1 cellular context compared by ENCODE assay signal in the genomic region with DNA sequence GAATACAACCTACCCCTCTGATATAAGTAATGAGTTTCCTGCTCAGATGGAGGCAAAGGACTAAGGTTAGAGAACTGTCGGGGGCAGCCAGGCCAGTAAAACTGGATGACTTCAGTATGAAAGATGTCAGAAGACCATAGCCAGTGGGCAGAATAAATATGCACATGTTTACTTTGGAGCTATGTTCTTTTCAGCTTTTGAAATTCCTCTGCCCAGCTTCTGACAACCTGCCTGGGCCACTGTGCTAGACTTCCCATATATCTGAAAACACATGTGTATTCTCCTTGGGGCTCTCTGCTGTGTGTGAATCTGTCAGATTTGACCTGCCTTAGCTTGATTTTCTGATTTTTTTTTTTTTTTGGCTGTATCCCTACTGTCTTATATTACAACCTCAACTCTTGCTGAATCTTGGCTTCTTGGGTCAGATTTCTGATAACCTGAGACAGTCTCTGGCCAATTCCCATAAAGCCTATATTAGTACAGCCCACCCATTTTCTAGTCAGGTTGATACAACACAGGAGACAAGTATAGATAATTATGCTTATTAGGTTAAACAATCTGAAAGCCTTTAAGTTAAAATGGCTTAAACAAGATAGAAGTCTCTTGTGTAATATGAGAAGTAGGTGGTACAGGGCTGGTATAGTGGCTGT.
TF ChIP-seq lines count a peak whose summit lies in the region.

No MANE protein-coding gene starts in this region.

TF ChIP-seq in HepG2, 621 proteins besides CTCF, POLR2A, EP300 and RAD21 (continued from another document):
- no peak for TF ChIP-seq ZNF800 (CRISPR knock-in tag; IDR thresholded peaks at IDR 0.05)
- no peak for TF ChIP-seq TRIM24 (CRISPR knock-in tag; IDR thresholded peaks at IDR 0.05)
